In genomic region chr5:164206196-164206595, GRCh38 we compare ENCODE assay signal across 9 cellular contexts.
"Had no signal": no experiment of that assay in that cellular context is flagged by ENCODE, and none has a peak within 500 bp of the region (broad histone marks: within the 10 kb centered on the region; RNA-seq: fewer than 3 reads in every experiment).

No MANE protein-coding gene starts in this region.

- H3K4me1 ChIP-seq: HAP-1 had no signal

- DNase-seq: GM23248, GOT3, H7, HFFc6, IMR-90, KG1 had no signal

- H3K9ac ChIP-seq: GM23248 had no signal

- H3K36me3 ChIP-seq: HAP-1 had no signal

- H3K27ac ChIP-seq: GM23248, HL-60 had no signal

- H3K4me3 ChIP-seq: GM23248, HAP-1, K562 had no signal

- H2AFZ ChIP-seq: GM23248 had no signal

- H3K9me3 ChIP-seq: HAP-1 had no signal
